Comparison of ENCODE assay signal across 9 cellular contexts in the genomic region with DNA sequence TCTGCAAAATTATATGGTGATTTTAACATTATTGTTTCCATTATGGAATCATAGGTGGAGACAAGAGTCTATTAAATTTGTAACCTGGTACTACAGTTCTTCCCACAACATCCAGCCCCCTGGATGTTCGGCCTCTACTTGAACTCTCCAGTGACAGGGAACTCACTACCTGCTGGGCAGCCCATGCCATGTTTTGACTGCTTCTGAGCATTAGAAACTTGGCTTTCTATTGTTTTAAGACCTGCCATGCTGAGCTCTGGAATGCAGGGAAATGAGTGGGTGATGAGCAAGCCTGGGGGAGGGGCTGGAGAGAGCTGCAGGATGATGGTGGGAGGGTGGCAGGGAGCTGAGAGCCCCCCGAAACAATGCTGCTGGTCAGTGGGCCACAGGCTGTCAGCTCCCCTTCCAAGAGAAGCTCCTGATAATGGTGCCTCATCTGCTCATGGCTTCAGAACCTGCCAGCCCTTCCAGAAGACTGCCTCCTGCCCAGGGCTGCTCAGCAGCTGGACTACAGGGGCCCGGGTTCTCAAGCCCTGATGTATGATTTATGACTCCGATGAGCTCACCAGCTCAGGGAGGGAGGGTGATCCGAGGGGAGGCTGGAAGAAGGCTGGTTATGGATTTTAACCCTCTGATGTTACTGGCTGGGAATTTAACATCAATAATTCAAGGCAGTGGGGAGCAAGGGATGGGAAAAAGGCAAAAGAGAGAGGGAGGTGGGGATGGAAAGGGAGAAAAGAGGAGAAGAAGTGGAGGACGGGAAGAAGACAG.
DNase-seq lines count a peak whose midpoint lies in the region; ATAC-seq and TF ChIP-seq lines count a peak whose summit lies in the region.
"Had no signal": no experiment of that assay in that cellular context is flagged by ENCODE, and none has a peak within 500 bp of the region (broad histone marks: within the 10 kb centered on the region; RNA-seq: fewer than 3 reads in every experiment).

No MANE protein-coding gene starts in this region.

- ATAC-seq in GM18517 (IDR thresholded peaks at IDR 0.05; ENCODE audit: unreplicated experiment), result no peak

- no peaks in the 10 kb centered on the region for H3K9me3 Mint-ChIP-seq in dendritic cell treated with granulocyte-macrophage colony-stimulating factor and Interleukin-4, amounts not matched to agents 40 ng/mL and 50 ng/mL, for 4 days
- H3K9me3 Mint-ChIP-seq in osteocyte (ENCODE audit: unreplicated experiment), result no peaks in the 10 kb centered on the region

- no peak for TF ChIP-seq CTCF in osteocyte (IDR thresholded peaks at IDR 0.05)
- TF ChIP-seq CTCF in GM20000 (IDR thresholded peaks at IDR 0.05; ENCODE audit: extremely low read depth, missing control alignments), result no peak

- no peak overlapping the region for H3K4me3 Mint-ChIP-seq in dendritic cell treated with granulocyte-macrophage colony-stimulating factor and Interleukin-4, amounts not matched to agents 40 ng/mL and 50 ng/mL, for 4 days
- H3K4me3 Mint-ChIP-seq in osteocyte (ENCODE audit: unreplicated experiment), result no peak overlapping the region

- H3K27me3 Mint-ChIP-seq in dendritic cell treated with granulocyte-macrophage colony-stimulating factor and Interleukin-4, amounts not matched to agents 40 ng/mL and 50 ng/mL, for 4 days, result peaks cover 22% of the 10 kb centered on the region
- no peaks in the 10 kb centered on the region for H3K27me3 Mint-ChIP-seq in osteocyte (ENCODE audit: unreplicated experiment)

- peaks cover 94% of the 10 kb centered on the region for H3K4me1 Mint-ChIP-seq in dendritic cell treated with granulocyte-macrophage colony-stimulating factor and Interleukin-4, amounts not matched to agents 40 ng/mL and 50 ng/mL, for 4 days (ENCODE audit: low read depth)
- peaks cover 25% of the 10 kb centered on the region for H3K4me1 Mint-ChIP-seq in osteocyte (ENCODE audit: unreplicated experiment)

- H3K36me3 Mint-ChIP-seq in dendritic cell treated with granulocyte-macrophage colony-stimulating factor and Interleukin-4, amounts not matched to agents 40 ng/mL and 50 ng/mL, for 4 days (ENCODE audit: low read depth), result no peaks in the 10 kb centered on the region
- H3K36me3 Mint-ChIP-seq in osteocyte (ENCODE audit: unreplicated experiment), result no peaks in the 10 kb centered on the region

- intact Hi-C loops in dendritic cell treated with granulocyte-macrophage colony-stimulating factor and Interleukin-4, amounts not matched to agents 40 ng/mL and 50 ng/mL, for 4 days (cut with micrococcal nuclease), result no loop called here

- DNase-seq in ELR (ENCODE audit: low read depth) (peak; percentile 91), NCI-H524 (lab: John Stamatoyannopoulos, UW) (peak; percentile 62 to 82), osteocyte (ENCODE audit: extremely low spot score, unreplicated experiment) (no peak), cerebellar cortex (ENCODE audit: low spot score) (no peak), GM20000 (ENCODE audit: low spot score) (no peak), GF-D8 (lab: John Stamatoyannopoulos, UW) (no peak)
- DNase-seq: left ventricle myocardium superior had no signal

- peak overlapping the region; percentile 45 for H3K27ac Mint-ChIP-seq in dendritic cell treated with granulocyte-macrophage colony-stimulating factor and Interleukin-4, amounts not matched to agents 40 ng/mL and 50 ng/mL, for 4 days
- peak overlapping the region; percentile 7 for H3K27ac Mint-ChIP-seq in osteocyte (ENCODE audit: unreplicated experiment)

Comparison
In these comparisons a context has a peak if more than half of its experiments do, and no peak if none do; other contexts are left out.
1. DNase-seq: peak in ELR (single experiment) and NCI-H524 (2 of 2); none in osteocyte (single experiment), cerebellar cortex (single experiment), GM20000 (single experiment) and GF-D8 (single experiment).